Comparison of ENCODE assay signal across 27 cellular contexts in genomic region chr3:67781218-67781617, GRCh38.
"Had no signal": no experiment of that assay in that cellular context is flagged by ENCODE, and none has a peak within 500 bp of the region (broad histone marks: within the 10 kb centered on the region; RNA-seq: fewer than 3 reads in every experiment).

No MANE protein-coding gene starts in this region.

- H3K27me3 ChIP-seq: colonic mucosa, dorsolateral prefrontal cortex, esophagus squamous epithelium, gastrocnemius medialis, neutrophil, ovary, upper lobe of left lung had no signal

- H3K4me3 Mint-ChIP-seq: activated B cell treated with CpG ODN at 0.5 μM for 24 hours; activated CD4-positive, alpha-beta T cell treated with anti-CD3 and anti-CD28 coated beads for 36 hours; activated naive CD8-positive, alpha-beta T cell treated with anti-CD3 and anti-CD28 coated beads for 36 hours; activated T-cell treated with anti-CD3 and anti-CD28 coated beads, Interleukin-2, amount 50 U/mL, for 4 hours; effector memory CD8-positive, alpha-beta T cell; natural killer cell treated with Interleukin-12 subunit alpha and Interleukin-12 subunit beta and Interleukin-15 and Interleukin-18, amount 100 ng/mL, for 72 hours had no signal

- H3K27me3 Mint-ChIP-seq: activated CD4-positive, alpha-beta T cell treated with anti-CD3 and anti-CD28 coated beads for 36 hours; activated naive CD8-positive, alpha-beta T cell treated with anti-CD3 and anti-CD28 coated beads for 36 hours had no signal

- H3K36me3 ChIP-seq: colonic mucosa, esophagus squamous epithelium, gastrocnemius medialis, left ventricle myocardium inferior, neutrophil, ovary, upper lobe of left lung had no signal

- H3K9me3 ChIP-seq: colonic mucosa, esophagus squamous epithelium, gastrocnemius medialis, neutrophil had no signal

- DNase-seq: activated B cell treated with CpG ODN at 0.5 μM for 24 hours; activated CD4-positive, alpha-beta T cell treated with anti-CD3 and anti-CD28 coated beads for 36 hours; activated CD4-positive, alpha-beta T cell treated with anti-CD3 and anti-CD28 coated beads, Interleukin-2, amount 50 U/mL, for 48 hours; activated CD8-positive, alpha-beta memory T cell treated with anti-CD3 and anti-CD28 coated beads, Interleukin-2, amount 50 U/mL, for 48 hours; activated naive CD4-positive, alpha-beta T cell treated with Interleukin-2 at 50 U/mL for 16 hours; activated naive CD8-positive, alpha-beta T cell treated with anti-CD3 and anti-CD28 coated beads for 36 hours; activated T-cell treated with anti-CD3 and anti-CD28 coated beads, Interleukin-2, amount 50 U/mL, for 4 hours; central memory CD4-positive, alpha-beta T cell; colonic mucosa; dorsolateral prefrontal cortex; effector memory CD8-positive, alpha-beta T cell; esophagus squamous epithelium; gastrocnemius medialis; head of caudate nucleus; hypothalamus; left ventricle myocardium inferior; mammary epithelial cell; ovary; right cardiac atrium; stimulated activated CD4-positive, alpha-beta T cell treated with anti-CD3 and anti-CD28 coated beads, Interleukin-12 subunit alpha, Interleukin-12 subunit beta, amount 100 ng/mL, for 4 hours; stimulated activated CD4-positive, alpha-beta T cell treated with anti-CD3 and anti-CD28 coated beads, Interleukin-4, amount 100 ng/mL, for 4 hours; stimulated activated naive CD8-positive, alpha-beta T cell treated with anti-CD3 and anti-CD28 coated beads, Interleukin-15, Interleukin-2, amounts not matched to agents 100 U/mL and 50 U/mL, for 24 hours; T1000; upper lobe of left lung had no signal

- H3K4me1 Mint-ChIP-seq: activated CD4-positive, alpha-beta T cell treated with anti-CD3 and anti-CD28 coated beads for 36 hours; activated naive CD8-positive, alpha-beta T cell treated with anti-CD3 and anti-CD28 coated beads for 36 hours had no signal

- H3K27ac Mint-ChIP-seq: activated B cell treated with CpG ODN at 0.5 μM for 24 hours; activated CD4-positive, alpha-beta T cell treated with anti-CD3 and anti-CD28 coated beads for 36 hours; activated naive CD8-positive, alpha-beta T cell treated with anti-CD3 and anti-CD28 coated beads for 36 hours; natural killer cell treated with Interleukin-12 subunit alpha and Interleukin-12 subunit beta and Interleukin-15 and Interleukin-18, amount 100 ng/mL, for 72 hours had no signal

- H3K27ac ChIP-seq: colonic mucosa, dorsolateral prefrontal cortex, esophagus squamous epithelium, gastrocnemius medialis, left ventricle myocardium inferior, neutrophil, ovary, upper lobe of left lung had no signal

- FAIRE-seq: astrocyte had no signal

- H3K4me3 ChIP-seq: colonic mucosa, dorsolateral prefrontal cortex, esophagus squamous epithelium, gastrocnemius medialis, left ventricle myocardium inferior, ovary, upper lobe of left lung had no signal

- H3K4me1 ChIP-seq: colonic mucosa, esophagus squamous epithelium, gastrocnemius medialis, left ventricle myocardium inferior, upper lobe of left lung had no signal
